Comparison of ENCODE assay signal across 8 cellular contexts in the genomic region with DNA sequence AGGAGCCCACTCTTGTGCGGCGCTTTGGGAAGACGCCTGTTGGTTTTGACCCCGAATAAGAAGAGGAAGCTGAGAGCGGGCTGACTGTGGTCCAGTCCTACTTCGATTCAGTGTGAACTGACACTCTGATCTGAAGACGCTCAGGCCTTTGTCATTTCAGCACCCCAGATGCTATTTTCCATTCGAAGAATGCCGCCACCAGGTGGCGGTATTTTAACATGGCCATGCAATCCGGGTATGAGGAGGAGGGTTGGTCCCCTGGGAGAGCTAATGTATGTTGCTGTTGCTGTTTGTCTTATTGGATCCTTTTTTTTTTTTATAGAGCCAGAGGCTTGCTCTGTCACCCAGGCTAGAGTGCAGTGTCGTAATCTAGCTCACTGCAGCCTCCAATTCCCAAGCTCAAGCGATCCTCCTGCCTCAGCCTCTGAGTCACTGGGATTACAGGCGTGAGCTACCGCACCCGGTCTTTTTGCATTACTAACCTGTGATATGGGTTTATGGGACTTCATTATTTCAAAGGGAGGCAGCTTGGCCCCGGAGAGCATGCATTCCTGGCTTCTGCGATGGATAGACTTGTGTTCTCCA. TPM values are rescaled to one million over a fixed set of nuclear protein-coding genes. Genes with fewer than 3 reads are reported as not detected.
DNase-seq lines count a peak whose midpoint lies in the region; ATAC-seq, FAIRE-seq and TF ChIP-seq lines count a peak whose summit lies in the region.

No MANE protein-coding gene starts in this region.

- H3K9ac ChIP-seq in BLaER1 treated with 17β-estradiol and CSF1 and Interleukin-3, amounts not matched to agents 10 nM and 100 nM, result peak overlapping the region; percentile 51 to 98 (median 95)

- peak overlapping the region; percentile 83 for H3K4me3 Mint-ChIP-seq in activated CD8-positive, alpha-beta memory T cell treated with anti-CD3 and anti-CD28 coated beads, Interleukin-2, amount 10 ng/mL, durations not matched to agents 7 days and 5 days
- peak overlapping the region; percentile 93 for H3K4me3 Mint-ChIP-seq in endothelial cell (ENCODE audit: unreplicated experiment)

- DNase-seq in HTR-8/SVneo (ENCODE audit: insufficient read length, low spot score) (peak; percentile 93), NOMO-1 treated with DMSO at 0.1 percent for 48 hours (lab: John Stamatoyannopoulos, UW; ENCODE audit: unreplicated experiment) (peak; percentile 82), endothelial cell (ENCODE audit: low spot score) (peak; percentile 84), middle frontal gyrus (ENCODE audit: extremely low spot score, low spot score) (peak; percentile 88)
- DNase-seq in activated CD8-positive, alpha-beta memory T cell treated with anti-CD3 and anti-CD28 coated beads, Interleukin-2, amount 10 ng/mL, durations not matched to agents 7 days and 5 days, result peak; percentile 92
- DNase-seq in stimulated activated CD8-positive, alpha-beta memory T cell treated with anti-CD3 and anti-CD28 coated beads, Interleukin-2, amount 100 ng/mL, for 1 hour (ENCODE audit: low read depth in 2 of 2), result peak; percentile 67 to 74

- peaks cover 33% of the 10 kb centered on the region for H3K4me1 Mint-ChIP-seq in activated CD8-positive, alpha-beta memory T cell treated with anti-CD3 and anti-CD28 coated beads, Interleukin-2, amount 10 ng/mL, durations not matched to agents 7 days and 5 days
- no peaks in the 10 kb centered on the region for H3K4me1 Mint-ChIP-seq in endothelial cell (ENCODE audit: unreplicated experiment)

- peak; percentile 25 for ATAC-seq in GM19397 (IDR thresholded peaks at IDR 0.05; ENCODE audit: unreplicated experiment)
- ATAC-seq in activated CD8-positive, alpha-beta memory T cell treated with anti-CD3 and anti-CD28 coated beads, Interleukin-2, amount 10 ng/mL, durations not matched to agents 7 days and 5 days, result peak; percentile 46

- peaks cover 8% of the 10 kb centered on the region for H3K36me3 Mint-ChIP-seq in activated CD8-positive, alpha-beta memory T cell treated with anti-CD3 and anti-CD28 coated beads, Interleukin-2, amount 10 ng/mL, durations not matched to agents 7 days and 5 days
- H3K36me3 Mint-ChIP-seq in endothelial cell (ENCODE audit: low read depth, unreplicated experiment), result peaks cover 8% of the 10 kb centered on the region

- peaks cover 0 to 54% (median 28%) of the 10 kb centered on the region in 11 experiments; a peak in 15 of 22 replicates for H4K20me1 ChIP-seq in BLaER1 treated with 17β-estradiol and CSF1 and Interleukin-3, amounts not matched to agents 10 nM and 100 nM

- peak overlapping the region; percentile 73 to 97 (median 92) for H3K4me3 ChIP-seq in BLaER1 treated with 17β-estradiol and CSF1 and Interleukin-3, amounts not matched to agents 10 nM and 100 nM

- peak; percentile 82 for FAIRE-seq in HTR-8/SVneo (lab: Jason Lieb, UNC)

- peak overlapping the region in 10 of 11 experiments; percentile 53 to 92 (median 84); a peak in 21 of 22 replicates for H3K27ac ChIP-seq in BLaER1 treated with 17β-estradiol and CSF1 and Interleukin-3, amounts not matched to agents 10 nM and 100 nM

- H3K36me3 ChIP-seq in BLaER1 treated with 17β-estradiol and CSF1 and Interleukin-3, amounts not matched to agents 10 nM and 100 nM, result peaks cover 16 to 34% (median 25%) of the 10 kb centered on the region in 11 experiments

- no peaks in the 10 kb centered on the region for H3K27me3 ChIP-seq in BLaER1 treated with 17β-estradiol and CSF1 and Interleukin-3, amounts not matched to agents 10 nM and 100 nM

- H3K27me3 Mint-ChIP-seq in activated CD8-positive, alpha-beta memory T cell treated with anti-CD3 and anti-CD28 coated beads, Interleukin-2, amount 10 ng/mL, durations not matched to agents 7 days and 5 days, result no peaks in the 10 kb centered on the region
- peaks cover 16% of the 10 kb centered on the region for H3K27me3 Mint-ChIP-seq in endothelial cell (ENCODE audit: unreplicated experiment)

- H3K4me1 ChIP-seq in BLaER1 treated with 17β-estradiol and CSF1 and Interleukin-3, amounts not matched to agents 10 nM and 100 nM, result peaks cover 23 to 42% (median 28%) of the 10 kb centered on the region in 10 experiments

- H3K27ac Mint-ChIP-seq in activated CD8-positive, alpha-beta memory T cell treated with anti-CD3 and anti-CD28 coated beads, Interleukin-2, amount 10 ng/mL, durations not matched to agents 7 days and 5 days, result peak overlapping the region; percentile 91
- H3K27ac Mint-ChIP-seq in endothelial cell (ENCODE audit: unreplicated experiment), result peak overlapping the region; percentile 86

- no peaks in the 10 kb centered on the region for H3K9me3 ChIP-seq in BLaER1 treated with 17β-estradiol and CSF1 and Interleukin-3, amounts not matched to agents 10 nM and 100 nM (replicated peaks in 1 of 11)

- TF ChIP-seq CTCF in endothelial cell (IDR thresholded peaks at IDR 0.05; ENCODE audit: unreplicated experiment), result peak; percentile 96

- CTCF ChIA-PET in activated CD8-positive, alpha-beta memory T cell treated with anti-CD3 and anti-CD28 coated beads, Interleukin-2, amount 10 ng/mL, durations not matched to agents 7 days and 5 days (lab: Charles Lee), result interaction anchor here (0.6 to 5.7 kb wide), 36 partner anchors 9 to 397 kb away, joined by 3 to 75 read pairs (median 4); partner anchors contain the start of genes CTXN1, ELAVL1, MAP2K7 and PET100

- H3K9me3 Mint-ChIP-seq in activated CD8-positive, alpha-beta memory T cell treated with anti-CD3 and anti-CD28 coated beads, Interleukin-2, amount 10 ng/mL, durations not matched to agents 7 days and 5 days (ENCODE audit: low read depth), result no peaks in the 10 kb centered on the region
- no peaks in the 10 kb centered on the region for H3K9me3 Mint-ChIP-seq in endothelial cell (ENCODE audit: unreplicated experiment)

- H3K4me2 ChIP-seq in BLaER1 treated with 17β-estradiol and CSF1 and Interleukin-3, amounts not matched to agents 10 nM and 100 nM, result peak overlapping the region; percentile 77 to 96 (median 84)

RNA-seq across cellular contexts. Expression of gene TIMM44, which starts 0.8 kb away (rescaled TPM):
- 10 to 100 TPM; 63.7 to 76.4 TPM for total RNA-seq in activated CD8-positive, alpha-beta memory T cell treated with anti-CD3 and anti-CD28 coated beads, Interleukin-2, amount 10 ng/mL, durations not matched to agents 7 days and 5 days
- total RNA-seq in endothelial cell (ENCODE audit: unreplicated experiment), result 46.5 TPM

RNA-seq across cellular contexts. Expression of gene CTXN1, which starts 18.3 kb away (rescaled TPM):
- total RNA-seq in activated CD8-positive, alpha-beta memory T cell treated with anti-CD3 and anti-CD28 coated beads, Interleukin-2, amount 10 ng/mL, durations not matched to agents 7 days and 5 days, result under 1 TPM in 1 of 2 experiments, not detected in 1; 0.23 TPM
- total RNA-seq in endothelial cell (ENCODE audit: unreplicated experiment), result 18.3 TPM

RNA-seq across cellular contexts. Expression of gene SNAPC2, which starts 24.1 kb away (rescaled TPM):
- total RNA-seq in activated CD8-positive, alpha-beta memory T cell treated with anti-CD3 and anti-CD28 coated beads, Interleukin-2, amount 10 ng/mL, durations not matched to agents 7 days and 5 days, result 10 to 100 TPM; 18.0 to 24.0 TPM
- 13.5 TPM for total RNA-seq in endothelial cell (ENCODE audit: unreplicated experiment)

RNA-seq across cellular contexts. Expression of gene TGFBR3L, which starts 29.6 kb away (rescaled TPM):
- 1 to 10 TPM; 7.7 to 9.1 TPM for total RNA-seq in activated CD8-positive, alpha-beta memory T cell treated with anti-CD3 and anti-CD28 coated beads, Interleukin-2, amount 10 ng/mL, durations not matched to agents 7 days and 5 days
- not detected for total RNA-seq in endothelial cell (ENCODE audit: unreplicated experiment)

RNA-seq across cellular contexts. Expression of gene MAP2K7, which starts 40.6 kb away (rescaled TPM):
- total RNA-seq in activated CD8-positive, alpha-beta memory T cell treated with anti-CD3 and anti-CD28 coated beads, Interleukin-2, amount 10 ng/mL, durations not matched to agents 7 days and 5 days, result 10 to 100 TPM; 38.0 to 41.6 TPM
- 31.1 TPM for total RNA-seq in endothelial cell (ENCODE audit: unreplicated experiment)

Comparison
In these comparisons a context has a peak if more than half of its experiments do, and no peak if none do; other contexts are left out.
1. Peak in every context shown above with its lines: DNase-seq, ATAC-seq, H3K4me3 ChIP-seq and H3K27ac ChIP-seq.
2. RNA of gene CTXN1, which starts 18.3 kb away (total RNA-seq): 18.3 TPM in endothelial cell (single experiment); 0.23 TPM in activated CD8-positive, alpha-beta memory T cell treated with anti-CD3 and anti-CD28 coated beads, Interleukin-2, amount 10 ng/mL, durations not matched to agents 7 days and 5 days; every median in the first group is over 10 times any median in the second.